ENCODE assay signal across 18 cellular contexts in the genomic region with DNA sequence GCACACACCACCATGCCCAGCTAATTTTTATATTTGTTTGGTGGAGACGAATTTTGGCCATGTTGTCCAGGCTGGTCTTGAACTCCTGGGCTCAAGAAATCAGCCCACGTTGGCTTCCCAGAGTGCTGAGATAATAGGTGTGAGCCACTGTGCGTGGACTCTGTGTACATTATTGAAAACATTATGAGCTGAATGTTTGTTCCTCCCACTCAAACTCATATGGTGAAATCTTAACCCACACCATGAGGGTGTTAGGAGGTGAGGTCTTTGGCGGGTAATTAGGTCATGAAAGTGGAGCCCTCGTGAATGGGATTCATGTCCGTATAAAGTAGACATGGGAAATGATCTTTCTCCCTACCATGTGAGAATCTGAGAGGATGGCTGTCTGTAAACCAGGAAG.
DNase-seq lines count a peak whose midpoint lies in the region; ATAC-seq, FAIRE-seq and TF ChIP-seq lines count a peak whose summit lies in the region.
"Had no signal": no experiment of that assay in that cellular context is flagged by ENCODE, and none has a peak within 500 bp of the region (broad histone marks: within the 10 kb centered on the region; RNA-seq: fewer than 3 reads in every experiment).

No MANE protein-coding gene starts in this region.

- TF ChIP-seq POLR2A in GM18505 (IDR thresholded peaks at IDR 0.05; ENCODE audit: borderline replicate concordance, extremely low read depth, insufficient read depth, insufficient read length), result no peak

- peak overlapping the region; percentile 34 for H3K27ac ChIP-seq in left ventricle myocardium inferior (replicated peaks)
- no peak overlapping the region for H3K27ac ChIP-seq in astrocyte (ENCODE audit: low read depth, low read length)
- peak overlapping the region; percentile 21 for H3K27ac ChIP-seq in epithelial cell of prostate
- peak overlapping the region; percentile 25 for H3K27ac ChIP-seq in subcutaneous abdominal adipose tissue (ENCODE audit: low read depth, low read length)
- H3K27ac ChIP-seq: BLaER1 treated with 17β-estradiol and CSF1 and Interleukin-3, amounts not matched to agents 10 nM and 100 nM; GM23248 had no signal

- H3K27me3 Mint-ChIP-seq in astrocyte (ENCODE audit: low read depth, unreplicated experiment), result no peaks in the 10 kb centered on the region
- H3K27me3 Mint-ChIP-seq: B cell had no signal

- no peak overlapping the region for H2AFZ ChIP-seq in astrocyte (ENCODE audit: low read depth, low read length)
- H2AFZ ChIP-seq: GM23248 had no signal

- H3K36me3 ChIP-seq in left ventricle myocardium inferior, result peaks cover 20% of the 10 kb centered on the region
- peaks cover 3% of the 10 kb centered on the region for H3K36me3 ChIP-seq in astrocyte (ENCODE audit: insufficient read depth, low read length)
- peaks cover 7 to 30% (median 13%) of the 10 kb centered on the region in 5 donors for H3K36me3 ChIP-seq in subcutaneous abdominal adipose tissue (ENCODE audit: control insufficient read depth in 5 of 5, insufficient read depth in 5 of 5, low read length in 5 of 5)
- H3K36me3 ChIP-seq: BLaER1 treated with 17β-estradiol and CSF1 and Interleukin-3, amounts not matched to agents 10 nM and 100 nM; HAP-1 had no signal

- intact Hi-C loops in left ventricle myocardium inferior (cut with micrococcal nuclease) (no loop called here), left ventricle myocardium superior (cut with micrococcal nuclease) (no loop called here)

- H3K9ac ChIP-seq in astrocyte (ENCODE audit: low read length) (no peak overlapping the region), subcutaneous abdominal adipose tissue (ENCODE audit: low read length in 5 of 5) (no peak overlapping the region)
- H3K9ac ChIP-seq: BLaER1 treated with 17β-estradiol and CSF1 and Interleukin-3, amounts not matched to agents 10 nM and 100 nM; GM23248 had no signal

- no peak overlapping the region for H3K4me2 ChIP-seq in astrocyte (ENCODE audit: low read length)
- H3K4me2 ChIP-seq: BLaER1 treated with 17β-estradiol and CSF1 and Interleukin-3, amounts not matched to agents 10 nM and 100 nM had no signal

- no peak overlapping the region for H3K27ac Mint-ChIP-seq in astrocyte (ENCODE audit: unreplicated experiment)
- H3K27ac Mint-ChIP-seq: B cell; CD8-positive, alpha-beta T cell; HFFc6 had no signal

- TF ChIP-seq CTCF in left ventricle myocardium inferior (IDR thresholded peaks at IDR 0.05; ENCODE audit: borderline replicate concordance) (no peak), astrocyte (IDR thresholded peaks at IDR 0.05; ENCODE audit: insufficient read depth, low read depth, low read length) (no peak)

- peaks cover 32% of the 10 kb centered on the region for H4K20me1 ChIP-seq in astrocyte (ENCODE audit: insufficient read depth, low read length)
- H4K20me1 ChIP-seq: BLaER1 treated with 17β-estradiol and CSF1 and Interleukin-3, amounts not matched to agents 10 nM and 100 nM had no signal

- H3K27me3 ChIP-seq in left ventricle myocardium inferior (ENCODE audit: low read depth), result no peaks in the 10 kb centered on the region
- H3K27me3 ChIP-seq in astrocyte (ENCODE audit: insufficient read depth, low read length), result no peaks in the 10 kb centered on the region
- no peaks in the 10 kb centered on the region for H3K27me3 ChIP-seq in subcutaneous abdominal adipose tissue (ENCODE audit: control insufficient read depth in 5 of 5, insufficient read depth in 4 of 5, low read length in 5 of 5)

- no peak overlapping the region for H3K4me3 ChIP-seq in left ventricle myocardium inferior
- no peak overlapping the region for H3K4me3 ChIP-seq in astrocyte (ENCODE audit: insufficient read depth, low read depth, low read length)
- no peak overlapping the region for H3K4me3 ChIP-seq in subcutaneous abdominal adipose tissue (ENCODE audit: low read depth in 1 of 5, low read length in 5 of 5)
- H3K4me3 ChIP-seq: BLaER1 treated with 17β-estradiol and CSF1 and Interleukin-3, amounts not matched to agents 10 nM and 100 nM; GM23248; HAP-1 had no signal

- DNase-seq in left ventricle myocardium inferior (no peak), left ventricle myocardium superior (no peak), astrocyte (ENCODE audit: low read depth) (no peak), epithelial cell of prostate (ENCODE audit: low read depth, low spot score) (no peak)
- no peak for DNase-seq in activated effector memory CD4-positive, alpha-beta T cell treated with Interleukin-2 at 50 U/mL for 16 hours
- DNase-seq: 8988T; Calu3; CD8-positive, alpha-beta T cell; DMS79 treated with DMSO at 0.1 percent for 48 hours; GF-D8; GM23248; HFFc6 had no signal

- H3K79me2 ChIP-seq in astrocyte (ENCODE audit: insufficient read depth, low read length), result peaks cover 58% of the 10 kb centered on the region

- no peak overlapping the region for H3K4me3 Mint-ChIP-seq in astrocyte (ENCODE audit: unreplicated experiment)
- H3K4me3 Mint-ChIP-seq: B cell; CD8-positive, alpha-beta T cell; HFFc6 had no signal

- peaks cover 98% of the 10 kb centered on the region for H3K4me1 ChIP-seq in left ventricle myocardium inferior
- no peaks in the 10 kb centered on the region for H3K4me1 ChIP-seq in astrocyte (ENCODE audit: insufficient read depth, low read length)
- peaks cover 0 to 31% (median 19%) of the 10 kb centered on the region in 5 donors for H3K4me1 ChIP-seq in subcutaneous abdominal adipose tissue (ENCODE audit: control insufficient read depth in 5 of 5, insufficient read depth in 5 of 5, low read length in 5 of 5)

- peak; percentile 29 for FAIRE-seq in astrocyte (lab: Jason Lieb, UNC)

- ATAC-seq in left ventricle myocardium superior, result no peak
- ATAC-seq in GM18505 (IDR thresholded peaks at IDR 0.05; ENCODE audit: unreplicated experiment), result no peak
- no peak for ATAC-seq in HG02798 (IDR thresholded peaks at IDR 0.05; ENCODE audit: poor library complexity, unreplicated experiment)
- ATAC-seq: CD8-positive, alpha-beta T cell had no signal

- H3K9me3 ChIP-seq in left ventricle myocardium inferior (replicated peaks), result no peaks in the 10 kb centered on the region
- H3K9me3 ChIP-seq in astrocyte (ENCODE audit: insufficient read depth, low read depth, low read length), result no peaks in the 10 kb centered on the region
- H3K9me3 ChIP-seq in subcutaneous abdominal adipose tissue (ENCODE audit: control insufficient read depth in 5 of 5, low read length in 5 of 5), result no peaks in the 10 kb centered on the region
- H3K9me3 ChIP-seq: BLaER1 treated with 17β-estradiol and CSF1 and Interleukin-3, amounts not matched to agents 10 nM and 100 nM; HAP-1 had no signal

- H3K9me3 Mint-ChIP-seq in astrocyte (ENCODE audit: unreplicated experiment), result no peaks in the 10 kb centered on the region
- H3K9me3 Mint-ChIP-seq: CD8-positive, alpha-beta T cell; HFFc6 had no signal

- H3K4me1 Mint-ChIP-seq in astrocyte (ENCODE audit: low read depth, unreplicated experiment), result peaks cover 24% of the 10 kb centered on the region

- peaks cover 23% of the 10 kb centered on the region for H3K36me3 Mint-ChIP-seq in astrocyte (ENCODE audit: low read depth, unreplicated experiment)
- H3K36me3 Mint-ChIP-seq: CD8-positive, alpha-beta T cell had no signal
